ENCODE assay signal across 18 cellular contexts in genomic region chr16:62805221-62805857, GRCh38.
"Had no signal": no experiment of that assay in that cellular context is flagged by ENCODE, and none has a peak within 500 bp of the region (broad histone marks: within the 10 kb centered on the region; RNA-seq: fewer than 3 reads in every experiment).

No MANE protein-coding gene starts in this region.

- DNase-seq: activated CD4-positive, alpha-beta T cell treated with anti-CD3 and anti-CD28 coated beads, Interleukin-2, amount 10 ng/mL, durations not matched to agents 24 days and 14 days; activated CD8-positive, alpha-beta T cell treated with anti-CD3 and anti-CD28 coated beads for 36 hours; activated naive CD4-positive, alpha-beta T cell treated with Interleukin-2 at 50 U/mL for 16 hours; activated naive CD8-positive, alpha-beta T cell treated with anti-CD3 and anti-CD28 coated beads, Interleukin-2, amount 10 ng/mL, durations not matched to agents 7 days and 5 days; activated T-cell treated with anti-CD3 and anti-CD28 coated beads, Interleukin-2, amount 50 U/mL, for 1 hour; brain microvascular endothelial cell; colonic mucosa; erythroblast; lower lobe of right lung; natural killer cell; retina; stimulated activated CD4-positive, alpha-beta T cell treated with anti-CD3 and anti-CD28 coated beads, Interleukin-4, amount 100 ng/mL, for 1 hour; stimulated activated naive CD8-positive, alpha-beta T cell treated with anti-CD3 and anti-CD28 coated beads, Interleukin-15, amount 100 ng/mL, for 72 hours; T-helper 1 cell; T-helper 9 cell had no signal

- H3K36me3 ChIP-seq: brain microvascular endothelial cell, colonic mucosa, gastroesophageal sphincter, lower lobe of right lung, thoracic aorta had no signal

- H3K27ac ChIP-seq: brain microvascular endothelial cell, colonic mucosa, gastroesophageal sphincter, lower lobe of right lung, thoracic aorta had no signal

- H3K27me3 ChIP-seq: brain microvascular endothelial cell, colonic mucosa, gastroesophageal sphincter had no signal

- ATAC-seq: activated CD8-positive, alpha-beta T cell treated with anti-CD3 and anti-CD28 coated beads for 36 hours; gastroesophageal sphincter; natural killer cell; stimulated activated naive CD8-positive, alpha-beta T cell treated with anti-CD3 and anti-CD28 coated beads, Interleukin-15, amount 100 ng/mL, for 72 hours had no signal

- H3K4me3 ChIP-seq: colonic mucosa, gastroesophageal sphincter, lower lobe of right lung, smooth muscle cell, thoracic aorta had no signal

- H3K4me1 ChIP-seq: colonic mucosa, gastroesophageal sphincter, lower lobe of right lung had no signal

- H3K9me3 ChIP-seq: colonic mucosa, gastroesophageal sphincter, lower lobe of right lung, thoracic aorta had no signal
